In genomic region chr11:108662700-108663099, GRCh38 we compare ENCODE assay signal across 1 cellular context.
TF ChIP-seq lines count a peak whose summit lies in the region.

No MANE protein-coding gene starts in this region.

TF ChIP-seq in GM12878, 131 proteins besides CTCF, POLR2A, EP300 and RAD21 (continued from another document):
- no peak for TF ChIP-seq ZNF687 (IDR thresholded peaks at IDR 0.05)
- TF ChIP-seq BCL11A (IDR thresholded peaks at IDR 0.05; ENCODE audit: low read depth, low read length) = no peak
- no peak for TF ChIP-seq STAT1 (conservative IDR thresholded peaks at IDR 0.05)
- no peak for TF ChIP-seq REST (IDR thresholded peaks at IDR 0.05; ENCODE audit: low read depth, low read length)
- no peak for TF ChIP-seq EGR1 (IDR thresholded peaks at IDR 0.05; ENCODE audit: borderline replicate concordance in 1 of 2, low read depth in 2 of 2, low read length in 2 of 2)
- no peak for TF ChIP-seq FOS (IDR thresholded peaks at IDR 0.05; ENCODE audit: borderline replicate concordance, extremely low read depth, insufficient read length)
- no peak for TF ChIP-seq RAD51 (IDR thresholded peaks at IDR 0.05)
- no peak for TF ChIP-seq MXI1 (IDR thresholded peaks at IDR 0.05; ENCODE audit: low read depth, low read length)
- no peak for TF ChIP-seq CEBPZ (IDR thresholded peaks at IDR 0.05; ENCODE audit: low read depth, low read length)
- no peak for TF ChIP-seq IRF4 (IDR thresholded peaks at IDR 0.05; ENCODE audit: low read depth, low read length)
- TF ChIP-seq IKZF1 (conservative IDR thresholded peaks at IDR 0.05) = no peak
- no peak for TF ChIP-seq CEBPB (IDR thresholded peaks at IDR 0.05; ENCODE audit: borderline replicate concordance in 1 of 2, low read depth in 2 of 2, low read length in 2 of 2)
- no peak for TF ChIP-seq RELA (IDR thresholded peaks at IDR 0.05; ENCODE audit: borderline replicate concordance, partially characterized antibody)
- TF ChIP-seq NBN (IDR thresholded peaks at IDR 0.05) = 0 out of 2 replicates have a peak, but pooled peaks have one; percentile 15
- TF ChIP-seq JUNB (IDR thresholded peaks at IDR 0.05) = no peak
- TF ChIP-seq ATF7 (IDR thresholded peaks at IDR 0.05; ENCODE audit: low read depth) = no peak
- 0 out of 2 replicates have a peak, but pooled peaks have one; percentile 13 for TF ChIP-seq ZNF217 (IDR thresholded peaks at IDR 0.05)
- TF ChIP-seq MYC (IDR thresholded peaks at IDR 0.05; ENCODE audit: insufficient read depth, insufficient read length, insufficient replicate concordance, low read length, severe bottlenecking) = no peak
- TF ChIP-seq HDGF (IDR thresholded peaks at IDR 0.05) = peak; percentile 46; the same call in 1 of the 2 replicates
- TF ChIP-seq RFX5 (IDR thresholded peaks at IDR 0.05; ENCODE audit: low read depth, low read length) = no peak
